ENCODE assay signal across 8 cellular contexts in the genomic region with DNA sequence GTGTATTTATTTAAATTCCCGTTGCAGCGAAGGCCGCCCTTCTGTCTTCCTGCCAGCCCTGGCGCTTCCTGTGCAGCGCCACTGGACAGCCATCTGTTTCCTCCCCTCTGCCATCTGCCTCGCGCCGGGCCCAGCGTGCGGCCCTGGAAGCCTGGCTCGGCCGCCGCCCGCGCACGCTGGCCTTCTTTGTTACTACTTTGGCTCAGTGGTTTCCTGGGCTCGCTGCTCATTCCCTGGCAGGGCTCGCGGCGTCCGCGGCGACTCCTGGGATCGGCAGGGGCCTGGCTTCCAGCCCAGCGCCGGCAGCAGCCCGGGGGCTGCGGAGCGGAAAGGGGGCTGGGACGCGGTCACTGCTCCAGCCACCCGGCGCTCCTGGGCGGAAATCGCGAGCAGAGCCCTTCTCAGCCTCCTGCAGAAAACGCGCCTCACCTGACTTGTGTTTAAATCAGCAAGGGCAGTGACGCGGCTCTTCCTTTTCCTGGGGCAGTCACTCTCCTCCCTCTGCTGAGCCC. TPM values are rescaled to one million over a fixed set of nuclear protein-coding genes. Genes with fewer than 3 reads are reported as not detected.
A peak's percentile ranks its signal among the peaks of the same experiment; 100 is the strongest.
DNase-seq lines count a peak whose midpoint lies in the region; ATAC-seq and TF ChIP-seq lines count a peak whose summit lies in the region.

No MANE protein-coding gene starts in this region.

- no peaks in the 10 kb centered on the region for H4K20me1 ChIP-seq in SU-DHL-6 (ENCODE audit: low read depth, low read length)

- no peak for TF ChIP-seq CTCF in Calu3 (IDR thresholded peaks at IDR 0.05; ENCODE audit: unreplicated experiment)
- no peak for TF ChIP-seq CTCF in SU-DHL-6 (IDR thresholded peaks at IDR 0.05; ENCODE audit: insufficient read depth, low read length, poor library complexity, severe bottlenecking)
- TF ChIP-seq CTCF in adrenal gland (IDR thresholded peaks at IDR 0.05): peak in 1 of 6 experiments; percentile 17
- TF ChIP-seq CTCF in heart left ventricle (IDR thresholded peaks at IDR 0.05): no peak
- TF ChIP-seq CTCF in osteocyte (IDR thresholded peaks at IDR 0.05): no peak

- intact Hi-C loops in Calu3 (cut with micrococcal nuclease; ENCODE audit: unreplicated experiment) (loop anchor here (1.0 kb wide), 1 partner anchor 21 kb away; no protein-coding TSS in a partner anchor), adrenal gland (cut with DNase I) (no loop called here), heart left ventricle (cut with DNase I) (loop anchor here in 2 of 10 donors (5.0 to 10.0 kb wide), 3 partner anchors 63 to 224 kb away; no protein-coding TSS in a partner anchor), aorta (cut with DNase I) (loop anchor here in 1 of 2 donors (5.0 kb wide), 1 partner anchor 66 kb away; no protein-coding TSS in a partner anchor)

- H3K27me3 Mint-ChIP-seq in Calu3 (ENCODE audit: unreplicated experiment): no peaks in the 10 kb centered on the region
- no peaks in the 10 kb centered on the region for H3K27me3 Mint-ChIP-seq in osteocyte (ENCODE audit: unreplicated experiment)

- peaks cover 70% of the 10 kb centered on the region for H3K36me3 Mint-ChIP-seq in Calu3 (ENCODE audit: insufficient read depth, unreplicated experiment)
- no peaks in the 10 kb centered on the region for H3K36me3 Mint-ChIP-seq in osteocyte (ENCODE audit: unreplicated experiment)

- peak; percentile 86 for TF ChIP-seq EP300 in Ishikawa (IDR thresholded peaks at IDR 0.05; ENCODE audit: borderline replicate concordance)

- DNase-seq in Calu3 (peak; percentile 62), adrenal gland (peak; percentile 69 to 89 (median 82)), heart left ventricle (peak; percentile 85 to 94 (median 86)), osteocyte (ENCODE audit: extremely low spot score, unreplicated experiment) (peak; percentile 89), aorta (peak; percentile 87 to 91)

- peak; percentile 28; the same call in 1 of the 2 replicates for TF ChIP-seq RAD21 in Ishikawa (IDR thresholded peaks at IDR 0.05; ENCODE audit: low read depth)

- H3K9ac ChIP-seq in SU-DHL-6 (ENCODE audit: low read length): peak overlapping the region; percentile 19; the same call in 1 of the 2 replicates

- no peaks in the 10 kb centered on the region for H3K36me3 ChIP-seq in SU-DHL-6 (ENCODE audit: low read length)
- no peaks in the 10 kb centered on the region for H3K36me3 ChIP-seq in adrenal gland (replicated peaks in 1 of 2)
- H3K36me3 ChIP-seq in heart left ventricle: no peaks in the 10 kb centered on the region
- no peaks in the 10 kb centered on the region for H3K36me3 ChIP-seq in aorta (ENCODE audit: control insufficient read depth in 1 of 2, insufficient read depth in 2 of 2, low read length in 1 of 2)

- H3K9me3 Mint-ChIP-seq in Calu3 (ENCODE audit: low read depth, unreplicated experiment): no peaks in the 10 kb centered on the region
- no peaks in the 10 kb centered on the region for H3K9me3 Mint-ChIP-seq in osteocyte (ENCODE audit: unreplicated experiment)

- H3K9me3 ChIP-seq in SU-DHL-6 (ENCODE audit: insufficient read depth, low read length) (no peaks in the 10 kb centered on the region), adrenal gland (replicated peaks in 1 of 3) (no peaks in the 10 kb centered on the region), heart left ventricle (no peaks in the 10 kb centered on the region), aorta (ENCODE audit: control insufficient read depth, low read length) (no peaks in the 10 kb centered on the region)

- no peaks in the 10 kb centered on the region for H3K27me3 ChIP-seq in SU-DHL-6 (ENCODE audit: low read length)
- no peaks in the 10 kb centered on the region for H3K27me3 ChIP-seq in adrenal gland
- no peaks in the 10 kb centered on the region for H3K27me3 ChIP-seq in heart left ventricle
- no peaks in the 10 kb centered on the region for H3K27me3 ChIP-seq in aorta (ENCODE audit: control insufficient read depth in 1 of 2, insufficient read depth in 2 of 2, low read length in 1 of 2)

- peak overlapping the region; percentile 81 for H3K4me3 Mint-ChIP-seq in Calu3 (ENCODE audit: low read depth, unreplicated experiment)
- H3K4me3 Mint-ChIP-seq in osteocyte (ENCODE audit: unreplicated experiment): peak overlapping the region; percentile 73

- H3F3A ChIP-seq in SU-DHL-6 (ENCODE audit: insufficient read depth): no peaks in the 10 kb centered on the region

- peak in 1 of 2 donors; percentile 60 for TF ChIP-seq POLR2A in adrenal gland (IDR thresholded peaks at IDR 0.05)
- TF ChIP-seq POLR2A in heart left ventricle (IDR thresholded peaks at IDR 0.05): peak in 1 of 2 donors; percentile 25

- H3K4me1 Mint-ChIP-seq in Calu3 (ENCODE audit: low read depth, unreplicated experiment): peaks cover 84% of the 10 kb centered on the region
- H3K4me1 Mint-ChIP-seq in osteocyte (ENCODE audit: unreplicated experiment): peaks cover 23% of the 10 kb centered on the region

- H3K4me3 ChIP-seq in SU-DHL-6 (ENCODE audit: insufficient read depth, low read length, poor library complexity, severe bottlenecking): peak overlapping the region; percentile 9
- peak overlapping the region in 3 of 4 donors; percentile 23 to 53 (median 48) for H3K4me3 ChIP-seq in adrenal gland
- peak overlapping the region; percentile 2 to 61 (median 50) for H3K4me3 ChIP-seq in heart left ventricle
- peak overlapping the region; percentile 7 to 47 for H3K4me3 ChIP-seq in aorta (ENCODE audit: low read length in 2 of 2)

- H3K9me2 ChIP-seq in SU-DHL-6 (replicated peaks; ENCODE audit: insufficient read depth, low read length): no peaks in the 10 kb centered on the region

- H2AFZ ChIP-seq in SU-DHL-6 (ENCODE audit: low read depth, low read length, severe bottlenecking): peak overlapping the region; percentile 94

- CTCF ChIA-PET in Calu3 (lab: Charles Lee): interaction anchor here (0.6 kb wide), 1 partner anchor 51 kb away, joined by 15 read pairs; no protein-coding TSS in a partner anchor

- H3K27ac ChIP-seq in SU-DHL-6 (ENCODE audit: low read depth, low read length) (no peak overlapping the region), adrenal gland (peak overlapping the region; percentile 54 to 94 (median 81)), heart left ventricle (peak overlapping the region; percentile 70 to 97 (median 86)), aorta (ENCODE audit: low read depth in 1 of 2, low read length in 2 of 2) (peak overlapping the region in 1 of 2 donors; percentile 32)

- peak overlapping the region; percentile 98 for H3K27ac Mint-ChIP-seq in Calu3 (ENCODE audit: unreplicated experiment)
- peak overlapping the region; percentile 93 for H3K27ac Mint-ChIP-seq in osteocyte (ENCODE audit: unreplicated experiment)

- ATAC-seq in GM21528 (IDR thresholded peaks at IDR 0.05; ENCODE audit: low FRiP score, unreplicated experiment) (peak; percentile 77), heart left ventricle (peak; percentile 70 to 94 (median 90)), aorta (ENCODE audit: low FRiP score) (peak; percentile 92)

- 1 to 2% (median 1%) methylated on average over 21 to 40 of the region's 40 CpGs for WGBS in adrenal gland, 4 donors
- 1 to 2% (median 1%) methylated on average over 26 to 40 of the region's 40 CpGs for WGBS in heart left ventricle, 4 donors
- 0% methylated on average over 39 to 40 of the region's 40 CpGs for WGBS in aorta, 2 donors

- BruUV-seq in Calu3 (replicated peaks; lab: Mats Ljungman, UMichigan): no TSS peak

- H3K4me1 ChIP-seq in adrenal gland (replicated peaks in 1 of 2): peaks cover 13 to 14% of the 10 kb centered on the region in 2 donors
- peaks cover 0 to 93% (median 27%) of the 10 kb centered on the region in 12 donors for H3K4me1 ChIP-seq in heart left ventricle
- no peaks in the 10 kb centered on the region for H3K4me1 ChIP-seq in aorta (ENCODE audit: control insufficient read depth in 1 of 2, insufficient read depth in 2 of 2, low read length in 2 of 2)

- H3K4me2 ChIP-seq in SU-DHL-6 (ENCODE audit: low read depth, low read length, poor library complexity, severe bottlenecking): peak overlapping the region; percentile 45

- H3K79me2 ChIP-seq in SU-DHL-6 (ENCODE audit: insufficient read depth, low read length): no peaks in the 10 kb centered on the region

TF ChIP-seq in Ishikawa, 13 proteins besides CTCF, POLR2A, EP300 and RAD21 (continues in another document):
- 0 out of 2 replicates have a peak, but pooled peaks have one; percentile 31 for TF ChIP-seq TAF1 (IDR thresholded peaks at IDR 0.05; ENCODE audit: low read depth)
- TF ChIP-seq, protein P1, sequence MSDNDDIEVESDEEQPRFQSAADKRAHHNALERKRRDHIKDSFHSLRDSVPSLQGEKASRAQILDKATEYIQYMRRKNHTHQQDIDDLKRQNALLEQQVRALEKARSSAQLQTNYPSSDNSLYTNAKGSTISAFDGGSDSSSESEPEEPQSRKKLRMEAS (IDR thresholded peaks at IDR 0.05): peak; percentile 93
- peak; percentile 85 for TF ChIP-seq ZBTB7A (IDR thresholded peaks at IDR 0.05; ENCODE audit: low read depth)
- TF ChIP-seq TEAD4 (IDR thresholded peaks at IDR 0.05): peak; percentile 71
- TF ChIP-seq CEBPB (IDR thresholded peaks at IDR 0.05): peak; percentile 43; the same call in 1 of the 2 replicates
- TF ChIP-seq NFIC (IDR thresholded peaks at IDR 0.05): peak; percentile 99
- peak; percentile 28; the same call in 1 of the 2 replicates for TF ChIP-seq FOXM1 (IDR thresholded peaks at IDR 0.05; ENCODE audit: borderline replicate concordance, low read depth)
- TF ChIP-seq USF1 (IDR thresholded peaks at IDR 0.05): peak; percentile 18

RNA-seq across cellular contexts. Expression of gene CMTM7, which starts 9.9 kb away (rescaled TPM):
- total RNA-seq in Calu3 (2022) (113 and 131 TPM in 2 replicates), adrenal gland (10 to 100 TPM in 7 of 8 donors, 1 to 10 TPM in 1; 8.4 to 19.2 (median 11.8) TPM), heart left ventricle (10 to 100 TPM in 1 of 9 donors, 1 to 10 TPM in 8; 2.3 to 16.8 (median 3.6) TPM), osteocyte (14.7 and 17.8 TPM in 2 replicates), aorta (10 to 100 TPM; 11.8 to 17.3 TPM)
- polyA plus RNA-seq in adrenal gland (10 to 100 TPM; 13.8 to 16.5 (median 16.4) TPM), heart left ventricle (1 to 10 TPM; 2.7 to 3.8 TPM), aorta (1 to 10 TPM; 2.0 to 5.0 TPM)
